8 cellular contexts compared by ENCODE assay signal in genomic region chr20:59940129-59940955, GRCh38. TPM values are rescaled to one million over a fixed set of nuclear protein-coding genes. Genes with fewer than 3 reads are reported as not detected.
DNase-seq lines count a peak whose midpoint lies in the region; ATAC-seq and TF ChIP-seq lines count a peak whose summit lies in the region.

TSS of gene FAM217B (plus strand) at chr20:59940389. CDS start at chr20:59943944, 3,555 bp downstream.
TSS of gene PPP1R3D (minus strand) at chr20:59940305. CDS start at chr20:59939931, 374 bp downstream.

- ATAC-seq in HG02759 (IDR thresholded peaks at IDR 0.05; ENCODE audit: unreplicated experiment), result peak; percentile 94
- ATAC-seq in upper lobe of left lung (ENCODE audit: low FRiP score in 2 of 2), result peak; percentile 98 to 99

- peaks cover 13 to 38% (median 15%) of the 10 kb centered on the region in 4 donors for H3K36me3 ChIP-seq in upper lobe of left lung

- H3K4me1 ChIP-seq in upper lobe of left lung, result peaks cover 47 to 61% (median 52%) of the 10 kb centered on the region in 4 donors

- 0% methylated on average over 46 to 57 of the region's 57 CpGs for whole genome bisulfite sequencing in adipose tissue, 3 donors
- 1% methylated on average over 13 to 56 of the region's 57 CpGs for WGBS in upper lobe of left lung, 2 donors

- peak in 1 of 4 donors; percentile 41 for TF ChIP-seq EP300 in upper lobe of left lung (IDR thresholded peaks at IDR 0.05)

- peak; percentile 27 to 95 (median 89) for TF ChIP-seq POLR2A in upper lobe of left lung (IDR thresholded peaks at IDR 0.05)

- intact Hi-C loops in cardiac septum (cut with DNase I), result loop anchor here (5.0 kb wide), 1 partner anchor 92 kb away; no protein-coding TSS in a partner anchor
- intact Hi-C loops in posterior cingulate gyrus (cut with DNase I), result loop anchor here (10.0 kb wide), 1 partner anchor 114 kb away; no protein-coding TSS in a partner anchor

- no peaks in the 10 kb centered on the region for H3K27me3 ChIP-seq in upper lobe of left lung

- H3K27ac ChIP-seq in adipose tissue (ENCODE audit: low read depth, low read length) (peak within 1 kb of the TSS; percentile 88), upper lobe of left lung (peak within 1 kb of the TSS; percentile 96 to 98 (median 96))

- DNase-seq in NCI-H128 (lab: John Stamatoyannopoulos, UW; ENCODE audit: unreplicated experiment), result peak; percentile 72
- DNase-seq in SW 1271 (lab: John Stamatoyannopoulos, UW), result peak; percentile 85 to 97
- DNase-seq in cardiac septum (ENCODE audit: low spot score), result peak; percentile 99
- peak; percentile 86 to 99 (median 95) for DNase-seq in posterior cingulate gyrus
- peak; percentile 100 for DNase-seq in upper lobe of left lung

- TF ChIP-seq CTCF in GM12875 (IDR thresholded peaks at IDR 0.05; ENCODE audit: borderline replicate concordance, insufficient read depth, low read depth, low read length) (no peak), upper lobe of left lung (IDR thresholded peaks at IDR 0.05) (peak in 4 of 6 experiments; percentile 14 to 32 (median 20))

- H3K9me3 ChIP-seq in upper lobe of left lung, result no peaks in the 10 kb centered on the region

- peak within 1 kb of the TSS; percentile 72 for H3K4me3 ChIP-seq in GM12875 (ENCODE audit: low read depth, low read length)
- H3K4me3 ChIP-seq in upper lobe of left lung, result peak within 1 kb of the TSS; percentile 55 to 80 (median 76)

RNA-seq across cellular contexts. Expression of gene FAM217B, which starts in this region (rescaled TPM):
- 1 to 10 TPM; 1.5 to 3.8 (median 2.4) TPM for polyA plus RNA-seq in adipose tissue
- total RNA-seq in cardiac septum (15.6 TPM), upper lobe of left lung (10 to 100 TPM in 5 of 6 donors, 1 to 10 TPM in 1; 7.1 to 21.3 (median 13.0) TPM)

RNA-seq across cellular contexts. Expression of gene PPP1R3D, which starts in this region (rescaled TPM):
- 1 to 10 TPM; 2.6 to 3.6 (median 3.4) TPM for polyA plus RNA-seq in adipose tissue
- total RNA-seq in cardiac septum (7.2 TPM), upper lobe of left lung (10 to 100 TPM in 4 of 6 donors, 1 to 10 TPM in 2; 6.3 to 12.6 (median 10.4) TPM)

Comparison
In these comparisons a context has a peak if more than half of its experiments do, and no peak if none do; other contexts are left out.
1. Peak in every context shown above with its lines: DNase-seq, ATAC-seq, H3K4me3 ChIP-seq and H3K27ac ChIP-seq.